Comparison of ENCODE assay signal across 22 cellular contexts in genomic region chr1:41533731-41534080, GRCh38. TPM values are rescaled to one million over a fixed set of nuclear protein-coding genes. Genes with fewer than 3 reads are reported as not detected.
"Had no signal": no experiment of that assay in that cellular context is flagged by ENCODE, and none has a peak within 500 bp of the region (broad histone marks: within the 10 kb centered on the region; RNA-seq: fewer than 3 reads in every experiment).

No MANE protein-coding gene starts in this region.

- H3K4me3 Mint-ChIP-seq: brain had no signal

- ATAC-seq: esophagus mucosa, gastrocnemius medialis, heart right ventricle, right cardiac atrium had no signal

- H3K27me3 ChIP-seq: gastrocnemius medialis, heart right ventricle, SJCRH30, testis, upper lobe of left lung had no signal

- H3K27ac ChIP-seq: gastrocnemius medialis, heart right ventricle, prostate gland, SJCRH30, skin epidermis, testis, upper lobe of left lung had no signal

- H3K27ac Mint-ChIP-seq: brain had no signal

- H3K9me3 ChIP-seq: gastrocnemius medialis, heart right ventricle, prostate gland, SJCRH30, testis, upper lobe of left lung had no signal

- H3K36me3 Mint-ChIP-seq: brain had no signal

- H3K36me3 ChIP-seq: gastrocnemius medialis, heart right ventricle, prostate gland, SJCRH30, upper lobe of left lung had no signal

- DNase-seq: activated CD4-positive, CD25-positive, alpha-beta regulatory T cell treated with anti-CD3 and anti-CD28 coated beads, Interleukin-2, amount 50 U/mL, for 72 hours; activated gamma-delta T cell; anterior cingulate cortex; central memory CD4-positive, alpha-beta T cell; cortex of kidney; heart right ventricle; SJCRH30; stimulated activated CD4-positive, alpha-beta T cell treated with anti-CD3 and anti-CD28 coated beads, Interleukin-15, amount 100 ng/mL, for 24 hours; stimulated activated CD4-positive, alpha-beta T cell treated with anti-CD3 and anti-CD28 coated beads, Interleukin-2, amount 100 ng/mL, for 48 hours; testis; upper lobe of left lung had no signal

- H3K4me1 ChIP-seq: prostate gland had no signal

- H3K4me3 ChIP-seq: gastrocnemius medialis, heart right ventricle, lung, prostate gland, SJCRH30, skin epidermis, testis, upper lobe of left lung had no signal

RNA-seq across cellular contexts. Expression of gene EDN2, which starts 49.2 kb away (rescaled TPM):
- total RNA-seq: activated CD8-positive, alpha-beta memory T cell treated with anti-CD3 and anti-CD28 coated beads for 36 hours; gastrocnemius medialis; mononuclear cell; osteoblast; T-helper 1 cell treated with Interleukin-12 subunit alpha and Interleukin-12 subunit beta and Interleukin-4 antibody, amounts not matched to agents 30 ng/mL and 1 ng/mL, for 36 hours; testis had no signal
